ENCODE assay signal across 1 cellular context in genomic region chr22:50525991-50526848, GRCh38.
TF ChIP-seq lines count a peak whose summit lies in the region.

No MANE protein-coding gene starts in this region.

TF ChIP-seq in HepG2, 621 proteins besides CTCF, POLR2A, EP300 and RAD21 (continued from another document and continues in another):
- TF ChIP-seq, protein P1, sequence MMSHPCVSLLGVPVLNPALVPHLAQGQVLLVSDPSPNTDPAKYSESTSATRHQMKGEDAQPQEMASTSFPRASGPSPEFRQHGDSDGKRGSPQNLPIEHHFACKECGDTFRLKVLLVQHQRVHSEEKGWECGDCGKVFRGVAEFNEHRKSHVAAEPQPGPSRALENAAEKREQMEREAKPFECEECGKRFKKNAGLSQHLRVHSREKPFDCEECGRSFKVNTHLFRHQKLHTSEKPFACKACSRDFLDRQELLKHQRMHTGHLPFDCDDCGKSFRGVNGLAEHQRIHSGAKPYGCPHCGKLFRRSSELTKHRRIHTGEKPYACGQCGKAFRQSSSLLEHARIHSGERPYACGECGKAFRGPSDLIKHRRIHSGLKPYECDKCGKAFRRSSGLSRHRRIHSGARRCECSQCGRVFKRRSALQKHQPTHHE (CRISPR knock-in tag; IDR thresholded peaks at IDR 0.05; ENCODE audit: borderline replicate concordance): no peak
- TF ChIP-seq GFI1 (CRISPR knock-in tag; IDR thresholded peaks at IDR 0.05; ENCODE audit: borderline replicate concordance): no peak
- TF ChIP-seq REPIN1 (CRISPR knock-in tag; IDR thresholded peaks at IDR 0.05; ENCODE audit: borderline replicate concordance, low read depth): 0 out of 2 replicates have a peak, but pooled peaks have one; percentile 52
- no peak for TF ChIP-seq ATF2 (CRISPR knock-in tag; IDR thresholded peaks at IDR 0.05)
- TF ChIP-seq PAF1 (CRISPR knock-in tag; IDR thresholded peaks at IDR 0.05): no peak
- TF ChIP-seq, protein P2, sequence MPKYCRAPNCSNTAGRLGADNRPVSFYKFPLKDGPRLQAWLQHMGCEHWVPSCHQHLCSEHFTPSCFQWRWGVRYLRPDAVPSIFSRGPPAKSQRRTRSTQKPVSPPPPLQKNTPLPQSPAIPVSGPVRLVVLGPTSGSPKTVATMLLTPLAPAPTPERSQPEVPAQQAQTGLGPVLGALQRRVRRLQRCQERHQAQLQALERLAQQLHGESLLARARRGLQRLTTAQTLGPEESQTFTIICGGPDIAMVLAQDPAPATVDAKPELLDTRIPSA (CRISPR knock-in tag; IDR thresholded peaks at IDR 0.05; ENCODE audit: borderline replicate concordance): no peak
- no peak for TF ChIP-seq ZNF558 (CRISPR knock-in tag; IDR thresholded peaks at IDR 0.05; ENCODE audit: borderline replicate concordance)
- TF ChIP-seq TCF7L2 (IDR thresholded peaks at IDR 0.05; ENCODE audit: low read depth, low read length): no peak
- TF ChIP-seq XBP1 (CRISPR knock-in tag; IDR thresholded peaks at IDR 0.05): no peak
- TF ChIP-seq KDM1A (CRISPR knock-in tag; IDR thresholded peaks at IDR 0.05): no peak
- TF ChIP-seq TGIF2 (CRISPR knock-in tag; IDR thresholded peaks at IDR 0.05): no peak; the same call in 1 of the 2 replicates
- TF ChIP-seq TBX2 (CRISPR knock-in tag; IDR thresholded peaks at IDR 0.05; ENCODE audit: borderline replicate concordance): no peak
- no peak for TF ChIP-seq SAFB2 (CRISPR knock-in tag; IDR thresholded peaks at IDR 0.05; ENCODE audit: borderline replicate concordance, low read depth)
- TF ChIP-seq, protein P3, sequence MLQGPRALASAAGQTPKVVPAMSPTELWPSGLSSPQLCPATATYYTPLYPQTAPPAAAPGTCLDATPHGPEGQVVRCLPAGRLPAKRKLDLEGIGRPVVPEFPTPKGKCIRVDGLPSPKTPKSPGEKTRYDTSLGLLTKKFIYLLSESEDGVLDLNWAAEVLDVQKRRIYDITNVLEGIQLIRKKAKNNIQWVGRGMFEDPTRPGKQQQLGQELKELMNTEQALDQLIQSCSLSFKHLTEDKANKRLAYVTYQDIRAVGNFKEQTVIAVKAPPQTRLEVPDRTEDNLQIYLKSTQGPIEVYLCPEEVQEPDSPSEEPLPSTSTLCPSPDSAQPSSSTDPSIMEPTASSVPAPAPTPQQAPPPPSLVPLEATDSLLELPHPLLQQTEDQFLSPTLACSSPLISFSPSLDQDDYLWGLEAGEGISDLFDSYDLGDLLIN (CRISPR knock-in tag; IDR thresholded peaks at IDR 0.05; ENCODE audit: borderline replicate concordance): no peak; the same call in 1 of the 2 replicates
- TF ChIP-seq ZNF382 (CRISPR knock-in tag; IDR thresholded peaks at IDR 0.05; ENCODE audit: borderline replicate concordance): no peak
- no peak for TF ChIP-seq IRF2 (CRISPR knock-in tag; IDR thresholded peaks at IDR 0.05)
- TF ChIP-seq, protein P4, sequence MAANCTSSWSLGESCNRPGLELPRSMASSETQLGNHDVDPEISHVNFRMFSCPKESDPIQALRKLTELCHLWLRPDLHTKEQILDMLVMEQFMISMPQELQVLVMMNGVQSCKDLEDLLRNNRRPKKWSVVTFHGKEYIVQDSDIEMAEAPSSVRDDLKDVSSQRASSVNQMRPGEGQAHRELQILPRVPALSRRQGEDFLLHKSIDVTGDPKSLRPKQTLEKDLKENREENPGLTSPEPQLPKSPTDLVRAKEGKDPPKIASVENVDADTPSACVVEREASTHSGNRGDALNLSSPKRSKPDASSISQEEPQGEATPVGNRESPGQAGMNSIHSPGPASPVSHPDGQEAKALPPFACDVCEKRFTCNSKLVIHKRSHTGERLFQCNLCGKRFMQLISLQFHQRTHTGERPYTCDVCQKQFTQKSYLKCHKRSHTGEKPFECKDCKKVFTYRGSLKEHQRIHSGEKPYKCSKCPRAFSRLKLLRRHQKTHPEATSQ (CRISPR knock-in tag; IDR thresholded peaks at IDR 0.05; ENCODE audit: borderline replicate concordance): peak; percentile 47; the same call in 1 of the 2 replicates
- TF ChIP-seq ONECUT2 (CRISPR knock-in tag; IDR thresholded peaks at IDR 0.05): no peak
- TF ChIP-seq ZNF572 (CRISPR knock-in tag; IDR thresholded peaks at IDR 0.05): 0 out of 2 replicates have a peak, but pooled peaks have one; percentile 20
- TF ChIP-seq IRF1 (CRISPR knock-in tag; IDR thresholded peaks at IDR 0.05; ENCODE audit: low read depth): no peak
- no peak for TF ChIP-seq HNRNPH1 (optimal IDR thresholded peaks at IDR 0.05; ENCODE audit: low read depth, low read length)
- TF ChIP-seq, protein P5, sequence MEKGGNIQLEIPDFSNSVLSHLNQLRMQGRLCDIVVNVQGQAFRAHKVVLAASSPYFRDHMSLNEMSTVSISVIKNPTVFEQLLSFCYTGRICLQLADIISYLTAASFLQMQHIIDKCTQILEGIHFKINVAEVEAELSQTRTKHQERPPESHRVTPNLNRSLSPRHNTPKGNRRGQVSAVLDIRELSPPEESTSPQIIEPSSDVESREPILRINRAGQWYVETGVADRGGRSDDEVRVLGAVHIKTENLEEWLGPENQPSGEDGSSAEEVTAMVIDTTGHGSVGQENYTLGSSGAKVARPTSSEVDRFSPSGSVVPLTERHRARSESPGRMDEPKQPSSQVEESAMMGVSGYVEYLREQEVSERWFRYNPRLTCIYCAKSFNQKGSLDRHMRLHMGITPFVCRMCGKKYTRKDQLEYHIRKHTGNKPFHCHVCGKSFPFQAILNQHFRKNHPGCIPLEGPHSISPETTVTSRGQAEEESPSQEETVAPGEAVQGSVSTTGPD (CRISPR knock-in tag; IDR thresholded peaks at IDR 0.05): no peak
- 0 out of 2 replicates have a peak, but pooled peaks have one; percentile 32 for TF ChIP-seq NR1H2 (CRISPR knock-in tag; IDR thresholded peaks at IDR 0.05; ENCODE audit: borderline replicate concordance, low read depth)
- TF ChIP-seq KLF16 (CRISPR knock-in tag; IDR thresholded peaks at IDR 0.05): no peak; a peak in 2 of 4 replicates
- TF ChIP-seq, protein P6, sequence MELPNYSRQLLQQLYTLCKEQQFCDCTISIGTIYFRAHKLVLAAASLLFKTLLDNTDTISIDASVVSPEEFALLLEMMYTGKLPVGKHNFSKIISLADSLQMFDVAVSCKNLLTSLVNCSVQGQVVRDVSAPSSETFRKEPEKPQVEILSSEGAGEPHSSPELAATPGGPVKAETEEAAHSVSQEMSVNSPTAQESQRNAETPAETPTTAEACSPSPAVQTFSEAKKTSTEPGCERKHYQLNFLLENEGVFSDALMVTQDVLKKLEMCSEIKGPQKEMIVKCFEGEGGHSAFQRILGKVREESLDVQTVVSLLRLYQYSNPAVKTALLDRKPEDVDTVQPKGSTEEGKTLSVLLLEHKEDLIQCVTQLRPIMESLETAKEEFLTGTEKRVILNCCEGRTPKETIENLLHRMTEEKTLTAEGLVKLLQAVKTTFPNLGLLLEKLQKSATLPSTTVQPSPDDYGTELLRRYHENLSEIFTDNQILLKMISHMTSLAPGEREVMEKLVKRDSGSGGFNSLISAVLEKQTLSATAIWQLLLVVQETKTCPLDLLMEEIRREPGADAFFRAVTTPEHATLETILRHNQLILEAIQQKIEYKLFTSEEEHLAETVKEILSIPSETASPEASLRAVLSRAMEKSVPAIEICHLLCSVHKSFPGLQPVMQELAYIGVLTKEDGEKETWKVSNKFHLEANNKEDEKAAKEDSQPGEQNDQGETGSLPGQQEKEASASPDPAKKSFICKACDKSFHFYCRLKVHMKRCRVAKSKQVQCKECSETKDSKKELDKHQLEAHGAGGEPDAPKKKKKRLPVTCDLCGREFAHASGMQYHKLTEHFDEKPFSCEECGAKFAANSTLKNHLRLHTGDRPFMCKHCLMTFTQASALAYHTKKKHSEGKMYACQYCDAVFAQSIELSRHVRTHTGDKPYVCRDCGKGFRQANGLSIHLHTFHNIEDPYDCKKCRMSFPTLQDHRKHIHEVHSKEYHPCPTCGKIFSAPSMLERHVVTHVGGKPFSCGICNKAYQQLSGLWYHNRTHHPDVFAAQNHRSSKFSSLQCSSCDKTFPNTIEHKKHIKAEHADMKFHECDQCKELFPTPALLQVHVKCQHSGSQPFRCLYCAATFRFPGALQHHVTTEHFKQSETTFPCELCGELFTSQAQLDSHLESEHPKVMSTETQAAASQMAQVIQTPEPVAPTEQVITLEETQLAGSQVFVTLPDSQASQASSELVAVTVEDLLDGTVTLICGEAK (IDR thresholded peaks at IDR 0.05): no peak
- TF ChIP-seq, protein P6 (CRISPR knock-in tag; IDR thresholded peaks at IDR 0.05): no peak; the same call in 1 of the 2 replicates
- TF ChIP-seq ZNF790 (CRISPR knock-in tag; IDR thresholded peaks at IDR 0.05; ENCODE audit: borderline replicate concordance): no peak
- no peak for TF ChIP-seq TRIM24 (CRISPR knock-in tag; IDR thresholded peaks at IDR 0.05)
- TF ChIP-seq, protein P7, sequence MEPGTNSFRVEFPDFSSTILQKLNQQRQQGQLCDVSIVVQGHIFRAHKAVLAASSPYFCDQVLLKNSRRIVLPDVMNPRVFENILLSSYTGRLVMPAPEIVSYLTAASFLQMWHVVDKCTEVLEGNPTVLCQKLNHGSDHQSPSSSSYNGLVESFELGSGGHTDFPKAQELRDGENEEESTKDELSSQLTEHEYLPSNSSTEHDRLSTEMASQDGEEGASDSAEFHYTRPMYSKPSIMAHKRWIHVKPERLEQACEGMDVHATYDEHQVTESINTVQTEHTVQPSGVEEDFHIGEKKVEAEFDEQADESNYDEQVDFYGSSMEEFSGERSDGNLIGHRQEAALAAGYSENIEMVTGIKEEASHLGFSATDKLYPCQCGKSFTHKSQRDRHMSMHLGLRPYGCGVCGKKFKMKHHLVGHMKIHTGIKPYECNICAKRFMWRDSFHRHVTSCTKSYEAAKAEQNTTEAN (CRISPR knock-in tag; conservative IDR thresholded peaks at IDR 0.05): no peak
- TF ChIP-seq CREB1 (IDR thresholded peaks at IDR 0.05): no peak
- no peak for TF ChIP-seq CREB1 (CRISPR knock-in tag; IDR thresholded peaks at IDR 0.05)
- TF ChIP-seq YY1 (IDR thresholded peaks at IDR 0.05; ENCODE audit: insufficient read depth, insufficient replicate concordance, low read depth, low read length): peak; percentile 50
- TF ChIP-seq ZNF703 (CRISPR knock-in tag; IDR thresholded peaks at IDR 0.05; ENCODE audit: borderline replicate concordance): 0 out of 2 replicates have a peak, but pooled peaks have one; percentile 21
- peak; percentile 85 for TF ChIP-seq BATF2 (CRISPR knock-in tag; IDR thresholded peaks at IDR 0.05)
- TF ChIP-seq ZNF354B (CRISPR knock-in tag; IDR thresholded peaks at IDR 0.05): peak; percentile 86; the same call in 1 of the 2 replicates
- no peak for TF ChIP-seq NPAS2 (CRISPR knock-in tag; IDR thresholded peaks at IDR 0.05; ENCODE audit: borderline replicate concordance)
- TF ChIP-seq, protein P8, sequence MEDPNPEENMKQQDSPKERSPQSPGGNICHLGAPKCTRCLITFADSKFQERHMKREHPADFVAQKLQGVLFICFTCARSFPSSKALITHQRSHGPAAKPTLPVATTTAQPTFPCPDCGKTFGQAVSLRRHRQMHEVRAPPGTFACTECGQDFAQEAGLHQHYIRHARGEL (CRISPR knock-in tag; IDR thresholded peaks at IDR 0.05): no peak
